ENCODE assay signal across 8 cellular contexts in genomic region chr19:14002571-14003278, GRCh38. TPM values are rescaled to one million over a fixed set of nuclear protein-coding genes. Genes with fewer than 3 reads are reported as not detected.
DNase-seq lines count a peak whose midpoint lies in the region; TF ChIP-seq lines count a peak whose summit lies in the region.

No MANE protein-coding gene starts in this region.

- CTCF ChIA-PET in SK-N-SH (lab: Yijun Ruan, JAX): interaction anchor here (1.0 kb wide), 1 partner anchor 64 kb away, joined by 3 read pairs; the partner anchor contains the start of gene PODNL1

- peaks cover 14% of the 10 kb centered on the region for H3F3A ChIP-seq in SK-N-SH (replicated peaks; ENCODE audit: insufficient read depth)

- H3K36me3 ChIP-seq in mucosa of rectum (ENCODE audit: control insufficient read depth in 2 of 2, insufficient read depth in 2 of 2, low read length in 2 of 2) (peaks cover under 1 to 2% of the 10 kb centered on the region in 2 donors), transverse colon (no peaks in the 10 kb centered on the region), SK-N-SH (replicated peaks in 1 of 2; ENCODE audit: control insufficient read depth in 1 of 2, insufficient read depth in 2 of 2, low read length in 1 of 2) (peaks cover 0 to 16% of the 10 kb centered on the region in 2 experiments), MG63 (peaks cover 20% of the 10 kb centered on the region)

- H3K27me3 ChIP-seq in mucosa of rectum (ENCODE audit: control insufficient read depth in 2 of 2, insufficient read depth in 2 of 2, low read length in 2 of 2) (no peaks in the 10 kb centered on the region), transverse colon (no peaks in the 10 kb centered on the region), SK-N-SH (ENCODE audit: insufficient read depth) (no peaks in the 10 kb centered on the region), MG63 (no peaks in the 10 kb centered on the region)

- H3K9ac ChIP-seq in mucosa of rectum (ENCODE audit: low read depth in 1 of 2, low read length in 2 of 2): peak overlapping the region in 1 of 2 donors; percentile 47
- H3K9ac ChIP-seq in SK-N-SH: no peak overlapping the region

- H4K20me1 ChIP-seq in SK-N-SH (ENCODE audit: insufficient read depth): no peaks in the 10 kb centered on the region

- H2AFZ ChIP-seq in SK-N-SH (ENCODE audit: low read depth): no peak overlapping the region

- TF ChIP-seq EP300 in transverse colon (IDR thresholded peaks at IDR 0.05; ENCODE audit: low read depth): no peak
- TF ChIP-seq EP300 in SK-N-SH (IDR thresholded peaks at IDR 0.05; ENCODE audit: borderline replicate concordance in 1 of 2, low read depth in 1 of 2, low read length in 1 of 2): no peak

- no peak for TF ChIP-seq CTCF in transverse colon (IDR thresholded peaks at IDR 0.05)
- no peak for TF ChIP-seq CTCF in SK-N-SH (IDR thresholded peaks at IDR 0.05)

- H3K4me1 ChIP-seq in mucosa of rectum (ENCODE audit: control insufficient read depth in 2 of 2, insufficient read depth in 2 of 2, low read length in 2 of 2) (peaks cover 17 to 20% of the 10 kb centered on the region in 2 donors), transverse colon (peaks cover 4 to 34% (median 29%) of the 10 kb centered on the region in 4 donors), SK-N-SH (ENCODE audit: control insufficient read depth in 1 of 2, insufficient read depth in 2 of 2, low read depth in 1 of 2, low read length in 1 of 2) (peaks cover 0 to 7% of the 10 kb centered on the region in 2 experiments; a peak in 1 of 4 replicates)

- H3K9me3 ChIP-seq in mucosa of rectum (ENCODE audit: control insufficient read depth in 2 of 2, low read length in 2 of 2) (no peaks in the 10 kb centered on the region), transverse colon (peaks cover 0 to 4% of the 10 kb centered on the region in 2 donors), SK-N-SH (peaks cover 10% of the 10 kb centered on the region; the same call in 1 of the 2 replicates), MG63 (peaks cover 9% of the 10 kb centered on the region)

- WGBS in transverse colon (ENCODE audit: low coverage in 1 of 2), 2 donors: 51 to 66% methylated on average over 8 to 12 of the region's 13 CpGs
- WGBS in SK-N-SH (ENCODE audit: low lambda C conversion rate): 95% methylated on average over 9 of the region's 13 CpGs

- intact Hi-C loops in transverse colon (cut with DNase I; ENCODE audit: low total_unique reads): no loop called here

- in situ Hi-C loops in transverse colon (cut with MboI; ENCODE audit: low pct_ligation_motif_present in 1 of 4, low pct_unique_long_range_greater_than_20kb in 1 of 4, low sequenced_read_pairs in 3 of 4): no loop called here

- POLR2A ChIA-PET in SK-N-SH (lab: Yijun Ruan, JAX): no interaction called here

- no peaks in the 10 kb centered on the region for H3K9me2 ChIP-seq in SK-N-SH

- peaks cover 10% of the 10 kb centered on the region; the same call in 1 of the 2 replicates for H3K79me2 ChIP-seq in SK-N-SH (ENCODE audit: insufficient read depth)

- DNase-seq in activated gamma-delta T cell treated with Interleukin-2 at 50 U/mL for 16 hours (peak; percentile 37), activated gamma-delta T cell (lab: John Stamatoyannopoulos, UW) (no peak), transverse colon (no peak), SK-N-SH (no peak), MG63 (no peak), NCI-H2029 treated with DMSO at 0.1 percent for 48 hours (lab: John Stamatoyannopoulos, UW) (no peak)

- TF ChIP-seq POLR2A in transverse colon (IDR thresholded peaks at IDR 0.05): no peak

- no peak for TF ChIP-seq RAD21 in SK-N-SH (IDR thresholded peaks at IDR 0.05; ENCODE audit: low read length)

- H3K4me3 ChIP-seq in mucosa of rectum (ENCODE audit: low read length in 2 of 2) (no peak overlapping the region), transverse colon (no peak overlapping the region), SK-N-SH (ENCODE audit: low read depth in 2 of 2, low read length in 1 of 2) (no peak overlapping the region), MG63 (no peak overlapping the region)

- peak overlapping the region; percentile 26 for H3K27ac ChIP-seq in angular gyrus (ENCODE audit: low read depth, low read length)
- peak overlapping the region; percentile 28 to 80 for H3K27ac ChIP-seq in mucosa of rectum (ENCODE audit: low read depth in 2 of 2, low read length in 2 of 2)
- H3K27ac ChIP-seq in transverse colon: peak overlapping the region; percentile 100
- no peak overlapping the region; a peak in 1 of 4 replicates for H3K27ac ChIP-seq in SK-N-SH (ENCODE audit: low read depth in 2 of 2, low read length in 1 of 2)

- H3K4me2 ChIP-seq in SK-N-SH: no peak overlapping the region

TF ChIP-seq in SK-N-SH, 30 proteins besides CTCF, POLR2A, EP300 and RAD21:
- no peak for TF ChIP-seq POLR2AphosphoS5 (IDR thresholded peaks at IDR 0.05; ENCODE audit: low read depth, low read length)
- TF ChIP-seq TEAD4 (IDR thresholded peaks at IDR 0.05; ENCODE audit: borderline replicate concordance, insufficient read depth): no peak
- TF ChIP-seq RXRA (IDR thresholded peaks at IDR 0.05; ENCODE audit: borderline replicate concordance, low read depth): no peak
- TF ChIP-seq, protein P1, sequence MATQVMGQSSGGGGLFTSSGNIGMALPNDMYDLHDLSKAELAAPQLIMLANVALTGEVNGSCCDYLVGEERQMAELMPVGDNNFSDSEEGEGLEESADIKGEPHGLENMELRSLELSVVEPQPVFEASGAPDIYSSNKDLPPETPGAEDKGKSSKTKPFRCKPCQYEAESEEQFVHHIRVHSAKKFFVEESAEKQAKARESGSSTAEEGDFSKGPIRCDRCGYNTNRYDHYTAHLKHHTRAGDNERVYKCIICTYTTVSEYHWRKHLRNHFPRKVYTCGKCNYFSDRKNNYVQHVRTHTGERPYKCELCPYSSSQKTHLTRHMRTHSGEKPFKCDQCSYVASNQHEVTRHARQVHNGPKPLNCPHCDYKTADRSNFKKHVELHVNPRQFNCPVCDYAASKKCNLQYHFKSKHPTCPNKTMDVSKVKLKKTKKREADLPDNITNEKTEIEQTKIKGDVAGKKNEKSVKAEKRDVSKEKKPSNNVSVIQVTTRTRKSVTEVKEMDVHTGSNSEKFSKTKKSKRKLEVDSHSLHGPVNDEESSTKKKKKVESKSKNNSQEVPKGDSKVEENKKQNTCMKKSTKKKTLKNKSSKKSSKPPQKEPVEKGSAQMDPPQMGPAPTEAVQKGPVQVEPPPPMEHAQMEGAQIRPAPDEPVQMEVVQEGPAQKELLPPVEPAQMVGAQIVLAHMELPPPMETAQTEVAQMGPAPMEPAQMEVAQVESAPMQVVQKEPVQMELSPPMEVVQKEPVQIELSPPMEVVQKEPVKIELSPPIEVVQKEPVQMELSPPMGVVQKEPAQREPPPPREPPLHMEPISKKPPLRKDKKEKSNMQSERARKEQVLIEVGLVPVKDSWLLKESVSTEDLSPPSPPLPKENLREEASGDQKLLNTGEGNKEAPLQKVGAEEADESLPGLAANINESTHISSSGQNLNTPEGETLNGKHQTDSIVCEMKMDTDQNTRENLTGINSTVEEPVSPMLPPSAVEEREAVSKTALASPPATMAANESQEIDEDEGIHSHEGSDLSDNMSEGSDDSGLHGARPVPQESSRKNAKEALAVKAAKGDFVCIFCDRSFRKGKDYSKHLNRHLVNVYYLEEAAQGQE (IDR thresholded peaks at IDR 0.05; ENCODE audit: low read depth, low read length): no peak
- no peak for TF ChIP-seq NFIC (IDR thresholded peaks at IDR 0.05; ENCODE audit: borderline replicate concordance)
- no peak for TF ChIP-seq CHD2 (IDR thresholded peaks at IDR 0.05; ENCODE audit: low read length, partially characterized antibody)
- no peak for TF ChIP-seq MEF2A (IDR thresholded peaks at IDR 0.05; ENCODE audit: borderline replicate concordance, low read depth)
- no peak for TF ChIP-seq TCF12 (IDR thresholded peaks at IDR 0.05)
- TF ChIP-seq FOXJ3 (CRISPR knock-in tag; IDR thresholded peaks at IDR 0.05): no peak
- TF ChIP-seq YY1 (IDR thresholded peaks at IDR 0.05; ENCODE audit: low read depth): no peak
- TF ChIP-seq TAF1 (IDR thresholded peaks at IDR 0.05; ENCODE audit: borderline replicate concordance, low read depth, low read length): no peak

RNA-seq across cellular contexts. Expression of gene RFX1, which starts 3.4 kb away (rescaled TPM):
- 1 to 10 TPM; 3.7 to 9.0 (median 8.1) TPM for total RNA-seq in transverse colon
- polyA plus RNA-seq in SK-N-SH (2012; rRNA removed): 0.54 and 1.5 TPM in 2 replicates
- polyA plus RNA-seq in SK-N-SH (2012; cell fraction: cytosol; rRNA removed): 0.64 and 1.2 TPM in 2 replicates
- polyA plus RNA-seq in SK-N-SH (2012; cell fraction: nucleus; rRNA removed): 6.2 and 9.3 TPM in 2 replicates
- 0.86 and 3.3 TPM in 2 replicates for total RNA-seq in MG63 (2014; rRNA removed; shearing (Covaris generic); ENCODE audit: low replicate concordance)

RNA-seq across cellular contexts. Expression of gene RLN3, which starts 25.2 kb away (rescaled TPM):
- not detected for total RNA-seq in transverse colon
- polyA plus RNA-seq in SK-N-SH (2012; rRNA removed): not detected in 2 replicates
- polyA plus RNA-seq in SK-N-SH (2012; cell fraction: cytosol; rRNA removed): not detected in 2 replicates
- not detected in 2 replicates for polyA plus RNA-seq in SK-N-SH (2012; cell fraction: nucleus; rRNA removed)
- total RNA-seq in MG63 (2014; rRNA removed; shearing (Covaris generic); ENCODE audit: low replicate concordance): not detected in 2 replicates

RNA-seq across cellular contexts. Expression of gene IL27RA, which starts 28.8 kb away (rescaled TPM):
- 1 to 10 TPM in 3 of 4 donors, under 1 TPM in 1; 0.37 to 2.1 (median 1.5) TPM for total RNA-seq in transverse colon
- 9.3 TPM in 2 replicates for polyA plus RNA-seq in SK-N-SH (2012; rRNA removed)
- polyA plus RNA-seq in SK-N-SH (2012; cell fraction: cytosol; rRNA removed): 5.5 and 7.5 TPM in 2 replicates
- 6.4 and 7.6 TPM in 2 replicates for polyA plus RNA-seq in SK-N-SH (2012; cell fraction: nucleus; rRNA removed)
- total RNA-seq in MG63 (2014; rRNA removed; shearing (Covaris generic); ENCODE audit: low replicate concordance): 3.3 and 8.4 TPM in 2 replicates

RNA-seq across cellular contexts. Expression of gene DCAF15, which starts 50.4 kb away (rescaled TPM):
- total RNA-seq in transverse colon: 10 to 100 TPM; 26.2 to 61.7 (median 35.8) TPM
- 36.7 and 55.6 TPM in 2 replicates for polyA plus RNA-seq in SK-N-SH (2012; rRNA removed)
- 12.5 and 21.6 TPM in 2 replicates for polyA plus RNA-seq in SK-N-SH (2012; cell fraction: cytosol; rRNA removed)
- 239 and 253 TPM in 2 replicates for polyA plus RNA-seq in SK-N-SH (2012; cell fraction: nucleus; rRNA removed)
- total RNA-seq in MG63 (2014; rRNA removed; shearing (Covaris generic); ENCODE audit: low replicate concordance): 13.8 and 22.9 TPM in 2 replicates

RNA-seq across cellular contexts. Expression of gene PALM3, which starts 59.2 kb away (rescaled TPM):
- total RNA-seq in transverse colon: under 1 TPM in 2 of 4 donors, not detected in 2; 0.14 to 0.32 TPM
- polyA plus RNA-seq in SK-N-SH (2012; rRNA removed): 5.2 and 5.5 TPM in 2 replicates
- polyA plus RNA-seq in SK-N-SH (2012; cell fraction: cytosol; rRNA removed): 4.3 and 5.5 TPM in 2 replicates
- polyA plus RNA-seq in SK-N-SH (2012; cell fraction: nucleus; rRNA removed): 3.1 and 3.6 TPM in 2 replicates
- not detected in 2 replicates for total RNA-seq in MG63 (2014; rRNA removed; shearing (Covaris generic); ENCODE audit: low replicate concordance)

Comparison
In these comparisons a context has a peak if more than half of its experiments do, and no peak if none do; other contexts are left out.
1. H3K27ac ChIP-seq: peak in angular gyrus (single experiment), mucosa of rectum (2 of 2) and transverse colon (4 of 4); none in SK-N-SH (0 of 2).